In the genomic region with DNA sequence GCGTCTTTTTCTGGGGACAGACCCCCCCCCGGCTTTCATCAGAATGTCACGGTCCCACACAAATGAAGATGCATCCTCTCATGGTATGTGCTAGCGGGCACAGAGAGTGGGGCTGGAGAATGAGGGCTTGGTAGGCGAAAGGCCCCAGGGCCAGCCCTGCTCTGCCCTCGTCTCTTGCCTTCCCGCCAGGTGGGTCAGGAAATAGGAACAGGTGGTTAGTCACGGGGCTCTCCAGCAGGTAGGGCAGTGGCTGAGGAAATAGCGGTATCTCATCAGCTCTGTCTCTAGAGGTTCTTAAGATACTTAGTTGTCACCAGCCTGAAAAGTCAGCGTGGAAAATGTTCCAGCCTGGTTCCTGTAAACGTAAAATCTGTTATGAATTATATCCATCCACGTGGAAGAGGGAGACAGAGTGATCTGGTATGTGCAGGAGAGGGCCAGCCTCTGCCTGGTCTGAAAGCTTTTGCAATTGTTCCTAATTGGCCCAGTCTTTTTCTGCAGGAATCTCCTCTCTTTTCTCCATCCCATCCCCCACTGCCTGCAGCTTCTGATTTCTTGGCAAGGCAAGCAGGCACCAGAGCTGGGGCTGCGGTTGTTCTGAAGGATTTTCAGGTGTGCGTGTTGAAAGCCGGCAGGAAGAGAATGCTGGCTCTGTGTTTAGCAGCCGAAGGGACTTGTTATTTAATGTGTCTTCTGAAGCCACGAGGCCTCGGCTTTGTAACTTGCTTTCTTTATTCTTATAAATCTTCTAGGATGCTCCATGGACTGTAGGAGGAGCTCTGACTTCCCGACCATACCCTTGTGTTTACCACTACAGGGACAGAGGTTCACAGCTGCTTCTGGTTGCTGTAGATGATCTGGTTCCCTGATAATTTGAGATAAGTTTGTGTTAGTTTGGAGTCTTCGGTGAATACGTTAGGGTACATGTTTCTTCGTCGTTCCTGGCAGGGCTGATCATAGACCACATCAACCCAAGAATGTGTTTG, we compare ENCODE assay signal across 11 cellular contexts.
DNase-seq lines count a peak whose midpoint lies in the region; ATAC-seq and TF ChIP-seq lines count a peak whose summit lies in the region.
"Had no signal": no experiment of that assay in that cellular context is flagged by ENCODE, and none has a peak within 500 bp of the region (broad histone marks: within the 10 kb centered on the region; RNA-seq: fewer than 3 reads in every experiment).

No MANE protein-coding gene starts in this region.

- no peak overlapping the region for H2AK5ac ChIP-seq in mesenchymal stem cell (ENCODE audit: low read length, severe bottlenecking)

- H3K4me1 ChIP-seq in heart left ventricle (peaks cover 9 to 55% (median 41%) of the 10 kb centered on the region in 12 donors), mesenchymal stem cell (ENCODE audit: control insufficient read depth, insufficient read depth, low read depth, low read length) (peaks cover 2% of the 10 kb centered on the region), Karpas-422 (ENCODE audit: low read length) (peaks cover 6% of the 10 kb centered on the region; the same call in 1 of the 2 replicates)

- H3K9me3 ChIP-seq in heart left ventricle = no peaks in the 10 kb centered on the region
- no peaks in the 10 kb centered on the region for H3K9me3 ChIP-seq in mesenchymal stem cell (ENCODE audit: control insufficient read depth, low read length)
- H3K9me3 ChIP-seq in Karpas-422 (ENCODE audit: low read length) = no peaks in the 10 kb centered on the region

- H3K4ac ChIP-seq in mesenchymal stem cell (ENCODE audit: low read depth in 1 of 2, low read length in 2 of 2) = peak overlapping the region; percentile 13 to 81

- H3K36me3 ChIP-seq in heart left ventricle = peaks cover 0 to 21% (median 0%) of the 10 kb centered on the region in 9 donors
- H3K36me3 ChIP-seq in mesenchymal stem cell (ENCODE audit: control insufficient read depth in 1 of 2, insufficient read depth in 2 of 2, low read depth in 1 of 2, low read length in 2 of 2) = no peaks in the 10 kb centered on the region
- no peaks in the 10 kb centered on the region for H3K36me3 ChIP-seq in Karpas-422 (ENCODE audit: insufficient read depth, low read length)

- H3K9me2 ChIP-seq in Karpas-422 (replicated peaks; ENCODE audit: insufficient read depth, low read length) = no peaks in the 10 kb centered on the region

- H3K9ac ChIP-seq in mesenchymal stem cell (ENCODE audit: low read length) (peak overlapping the region; percentile 68), Karpas-422 (ENCODE audit: low read length) (no peak overlapping the region)

- WGBS in heart left ventricle, 4 donors = 44 to 46% (median 45%) methylated on average over 22 to 23 of the region's 23 CpGs
- WGBS in mesenchymal stem cell = 64% methylated on average over 20 of the region's 23 CpGs

- TF ChIP-seq CTCF in heart left ventricle (IDR thresholded peaks at IDR 0.05) (peak in 6 of 12 donors; percentile 15 to 32 (median 28)), choroid plexus epithelial cell (conservative IDR thresholded peaks at IDR 0.05; ENCODE audit: low read depth, low read length) (peak; percentile 65)

- ATAC-seq in heart left ventricle (no peak), Right ventricle myocardium superior (ENCODE audit: poor library complexity) (no peak), HG02678 (IDR thresholded peaks at IDR 0.05; ENCODE audit: unreplicated experiment) (no peak)

- H3K14ac ChIP-seq in mesenchymal stem cell (ENCODE audit: low read length in 2 of 2) = no peak overlapping the region

- no peak overlapping the region for H2BK5ac ChIP-seq in mesenchymal stem cell (ENCODE audit: low read depth, low read length, poor library complexity, severe bottlenecking)

- no peak for DNase-seq in heart left ventricle
- no peak for DNase-seq in Right ventricle myocardium superior
- DNase-seq in choroid plexus epithelial cell (ENCODE audit: low read depth) = peak; percentile 81
- peak; percentile 79 for DNase-seq in mesenchymal stem cell
- DNase-seq in GOT3 (lab: John Stamatoyannopoulos, UW) = no peak
- no peak for DNase-seq in erythroblast (lab: John Stamatoyannopoulos, UW)
- no peak for DNase-seq in Karpas-422
- DNase-seq: activated naive CD8-positive, alpha-beta T cell treated with anti-CD3 and anti-CD28 coated beads, Interleukin-2, amount 10 ng/mL, durations not matched to agents 7 days and 5 days; NCI-H2029 had no signal

- peak overlapping the region; percentile 64 for H2BK120ac ChIP-seq in mesenchymal stem cell (ENCODE audit: low read depth, low read length)

- no peaks in the 10 kb centered on the region for H3K27me3 ChIP-seq in heart left ventricle
- H3K27me3 ChIP-seq in mesenchymal stem cell (ENCODE audit: control insufficient read depth in 1 of 2, insufficient read depth in 1 of 2, low read length in 2 of 2) = no peaks in the 10 kb centered on the region
- H3K27me3 ChIP-seq in Karpas-422 (ENCODE audit: low read length) = no peaks in the 10 kb centered on the region

- H4K91ac ChIP-seq in mesenchymal stem cell (ENCODE audit: low read length) = peak overlapping the region; percentile 93

- H4K8ac ChIP-seq in mesenchymal stem cell (ENCODE audit: low read length) = peak overlapping the region; percentile 78

- H3K4me3 ChIP-seq in heart left ventricle (peak overlapping the region in 2 of 12 donors; percentile 13 to 20), choroid plexus epithelial cell (ENCODE audit: low read depth, low read length) (peak overlapping the region; percentile 15), mesenchymal stem cell (ENCODE audit: insufficient read depth in 1 of 2, low read depth in 1 of 2, low read length in 2 of 2) (peak overlapping the region in 1 of 2 experiments; percentile 51), Karpas-422 (ENCODE audit: low read length) (no peak overlapping the region)

- no peaks in the 10 kb centered on the region for H3K79me1 ChIP-seq in mesenchymal stem cell (replicated peaks; ENCODE audit: low read length, poor library complexity, severe bottlenecking)

- intact Hi-C loops in heart left ventricle (cut with DNase I) = loop anchor here in 3 of 10 donors (5.0 to 10.0 kb wide), 4 partner anchors 88 to 109 kb away; no protein-coding TSS in a partner anchor
- intact Hi-C loops in Right ventricle myocardium superior (cut with DNase I) = no loop called here

- H3K79me2 ChIP-seq in Karpas-422 (ENCODE audit: low read length) = no peaks in the 10 kb centered on the region

- H4K20me1 ChIP-seq in Karpas-422 (ENCODE audit: insufficient read depth, low read depth, low read length) = no peaks in the 10 kb centered on the region

- peak overlapping the region; percentile 45 to 77 for H3K18ac ChIP-seq in mesenchymal stem cell (ENCODE audit: low read depth in 1 of 2, low read length in 2 of 2)

- no peak overlapping the region for H2AFZ ChIP-seq in mesenchymal stem cell (ENCODE audit: low read depth, low read length)
- no peak overlapping the region for H2AFZ ChIP-seq in Karpas-422 (ENCODE audit: low read length)

- no peak overlapping the region for H3K23ac ChIP-seq in mesenchymal stem cell (ENCODE audit: low read length in 2 of 2)

- no peak overlapping the region for H3K4me2 ChIP-seq in mesenchymal stem cell (ENCODE audit: low read length, poor library complexity, severe bottlenecking)
- H3K4me2 ChIP-seq in Karpas-422 (ENCODE audit: low read depth, low read length, poor library complexity, severe bottlenecking) = no peak overlapping the region

- TF ChIP-seq POLR2A in heart left ventricle (IDR thresholded peaks at IDR 0.05) (no peak), erythroblast (IDR thresholded peaks at IDR 0.05; ENCODE audit: low read length) (no peak)

- peak overlapping the region; percentile 91 to 95 for H2BK12ac ChIP-seq in mesenchymal stem cell (ENCODE audit: low read length in 2 of 2)

- H3K27ac ChIP-seq in heart left ventricle (peak overlapping the region in 11 of 12 donors; percentile 0 to 85 (median 28)), mesenchymal stem cell (ENCODE audit: low read length, poor library complexity, severe bottlenecking) (no peak overlapping the region), Karpas-422 (ENCODE audit: low read length) (no peak overlapping the region)
- H3K27ac ChIP-seq: C4-2B had no signal

- H2BK15ac ChIP-seq in mesenchymal stem cell (ENCODE audit: low read depth, poor library complexity, severe bottlenecking) = peak overlapping the region; percentile 68

Comparison
In these comparisons a context has a peak if more than half of its experiments do, and no peak if none do; other contexts are left out.
1. DNase-seq: peak in choroid plexus epithelial cell (single experiment) and mesenchymal stem cell (single experiment); none in heart left ventricle (0 of 5), Right ventricle myocardium superior (single experiment), GOT3 (single experiment), erythroblast (0 of 2) and Karpas-422 (single experiment).
2. H3K27ac ChIP-seq: peak in heart left ventricle (11 of 12); none in mesenchymal stem cell (single experiment) and Karpas-422 (single experiment).